ENCODE assay signal across 1 cellular context in the genomic region with DNA sequence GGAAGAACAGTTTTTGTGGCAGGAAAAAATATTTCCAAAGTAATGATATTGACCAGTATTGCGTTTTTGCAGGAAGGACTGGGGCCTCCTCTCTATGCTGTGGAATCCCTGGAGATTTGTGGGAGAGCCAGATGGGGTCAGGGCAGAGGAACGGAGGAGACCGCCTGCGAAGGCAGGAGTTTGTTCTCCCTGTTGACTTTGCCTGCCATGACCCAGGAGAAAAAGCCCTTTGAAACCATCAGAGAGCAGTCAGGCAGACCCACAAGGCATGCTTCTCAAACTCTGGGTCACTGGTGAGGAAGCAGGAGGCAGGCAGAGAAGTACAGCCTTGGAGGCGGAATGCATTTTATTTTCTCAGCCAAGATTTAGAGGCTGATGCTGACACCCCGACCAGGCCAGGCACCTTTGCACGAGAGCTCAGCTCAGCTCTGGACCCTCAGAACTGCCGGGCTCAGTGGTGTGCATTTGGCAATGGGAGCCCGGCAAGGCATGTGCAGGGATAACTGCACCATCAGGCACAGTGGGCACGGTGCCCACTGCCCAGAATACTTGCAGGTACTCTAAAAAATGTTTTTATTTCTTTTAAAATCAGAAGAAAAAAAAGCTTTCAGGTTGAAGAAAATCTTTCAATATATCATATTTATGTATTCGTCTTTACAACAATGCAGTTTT.
TF ChIP-seq lines count a peak whose summit lies in the region.

No MANE protein-coding gene starts in this region.

TF ChIP-seq in HepG2, 621 proteins besides CTCF, POLR2A, EP300 and RAD21 (continued from another document and continues in another):
- TF ChIP-seq PREB (CRISPR knock-in tag; IDR thresholded peaks at IDR 0.05): no peak
- no peak for TF ChIP-seq GTF2F1 (IDR thresholded peaks at IDR 0.05; ENCODE audit: low read length)
- TF ChIP-seq ERF (CRISPR knock-in tag; IDR thresholded peaks at IDR 0.05): no peak
- no peak for TF ChIP-seq ZFP90 (CRISPR knock-in tag; IDR thresholded peaks at IDR 0.05; ENCODE audit: borderline replicate concordance)
- no peak for TF ChIP-seq ZNF773 (CRISPR knock-in tag; IDR thresholded peaks at IDR 0.05; ENCODE audit: borderline replicate concordance)
- no peak for TF ChIP-seq ZFP36L2 (CRISPR knock-in tag; IDR thresholded peaks at IDR 0.05)
- no peak for TF ChIP-seq SRF (IDR thresholded peaks at IDR 0.05; ENCODE audit: low read depth, low read length)
- no peak for TF ChIP-seq BRF2 (CRISPR knock-in tag; IDR thresholded peaks at IDR 0.05)
- TF ChIP-seq ZNF550 (CRISPR knock-in tag; IDR thresholded peaks at IDR 0.05; ENCODE audit: borderline replicate concordance): no peak
- TF ChIP-seq PHF21A (CRISPR knock-in tag; IDR thresholded peaks at IDR 0.05): no peak
- no peak for TF ChIP-seq THAP9 (CRISPR knock-in tag; IDR thresholded peaks at IDR 0.05; ENCODE audit: borderline replicate concordance)
- peak; percentile 68 for TF ChIP-seq MED1 (CRISPR knock-in tag; IDR thresholded peaks at IDR 0.05)
- TF ChIP-seq NFYC (CRISPR knock-in tag; IDR thresholded peaks at IDR 0.05): no peak
- no peak for TF ChIP-seq GPN1 (CRISPR knock-in tag; IDR thresholded peaks at IDR 0.05; ENCODE audit: borderline replicate concordance)
- TF ChIP-seq, protein P1, sequence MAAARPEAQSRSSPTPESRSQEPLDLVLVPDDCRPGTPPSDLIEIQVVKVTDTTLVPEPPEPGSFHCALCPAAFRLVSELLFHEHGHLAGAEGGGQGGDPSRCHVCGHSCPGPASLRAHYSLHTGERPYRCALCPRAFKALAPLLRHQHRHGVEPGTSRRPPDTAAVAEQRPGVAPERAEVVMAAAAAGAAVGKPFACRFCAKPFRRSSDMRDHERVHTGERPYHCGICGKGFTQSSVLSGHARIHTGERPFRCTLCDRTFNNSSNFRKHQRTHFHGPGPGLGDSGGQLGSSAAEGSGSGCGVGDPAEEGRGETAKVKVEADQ (CRISPR knock-in tag; IDR thresholded peaks at IDR 0.05; ENCODE audit: borderline replicate concordance): no peak
- TF ChIP-seq ZNF710 (CRISPR knock-in tag; IDR thresholded peaks at IDR 0.05; ENCODE audit: borderline replicate concordance): 0 out of 2 replicates have a peak, but pooled peaks have one; percentile 40
- no peak for TF ChIP-seq ZNF232 (CRISPR knock-in tag; IDR thresholded peaks at IDR 0.05; ENCODE audit: borderline replicate concordance)
- TF ChIP-seq ZNF180 (CRISPR knock-in tag; IDR thresholded peaks at IDR 0.05; ENCODE audit: borderline replicate concordance, low read depth): no peak
- peak; percentile 54; the same call in 1 of the 2 replicates for TF ChIP-seq RCOR2 (CRISPR knock-in tag; IDR thresholded peaks at IDR 0.05)
- TF ChIP-seq AGO1 (IDR thresholded peaks at IDR 0.05; ENCODE audit: low read depth, low read length, poor library complexity, severe bottlenecking): no peak
- TF ChIP-seq NBN (conservative IDR thresholded peaks at IDR 0.05): no peak
- no peak for TF ChIP-seq PHF8 (CRISPR knock-in tag; IDR thresholded peaks at IDR 0.05)
- TF ChIP-seq ATF7-NPFF (CRISPR knock-in tag; IDR thresholded peaks at IDR 0.05; ENCODE audit: low read depth): no peak
- no peak for TF ChIP-seq ZSCAN31 (CRISPR knock-in tag; IDR thresholded peaks at IDR 0.05; ENCODE audit: low read depth)
- TF ChIP-seq TBL1XR1 (IDR thresholded peaks at IDR 0.05; ENCODE audit: borderline replicate concordance, low read length, partially characterized antibody): no peak
- TF ChIP-seq ZNF235 (CRISPR knock-in tag; IDR thresholded peaks at IDR 0.05; ENCODE audit: borderline replicate concordance): no peak
- TF ChIP-seq ISX (CRISPR knock-in tag; conservative IDR thresholded peaks at IDR 0.05): no peak
- no peak for TF ChIP-seq FOXP1 (IDR thresholded peaks at IDR 0.05)
- TF ChIP-seq FOXP1 (CRISPR knock-in tag; IDR thresholded peaks at IDR 0.05): no peak; the same call in 1 of the 2 replicates
- no peak for TF ChIP-seq PRDM10 (CRISPR knock-in tag; IDR thresholded peaks at IDR 0.05; ENCODE audit: low read depth)
- no peak for TF ChIP-seq IKZF4 (CRISPR knock-in tag; IDR thresholded peaks at IDR 0.05; ENCODE audit: borderline replicate concordance, low read depth, not compliant biosample characterization)
- TF ChIP-seq SRSF4 (IDR thresholded peaks at IDR 0.05; ENCODE audit: low read depth, low read length, poor library complexity, severe bottlenecking): no peak
- no peak for TF ChIP-seq PRDM15 (CRISPR knock-in tag; IDR thresholded peaks at IDR 0.05)
- no peak for TF ChIP-seq TAF1 (CRISPR knock-in tag; IDR thresholded peaks at IDR 0.05)
- no peak for TF ChIP-seq ETV5 (CRISPR knock-in tag; IDR thresholded peaks at IDR 0.05; ENCODE audit: borderline replicate concordance)
- TF ChIP-seq SMAD1 (CRISPR knock-in tag; IDR thresholded peaks at IDR 0.05; ENCODE audit: borderline replicate concordance, low read depth): no peak
- no peak for TF ChIP-seq ZNF354B (CRISPR knock-in tag; IDR thresholded peaks at IDR 0.05)
- no peak for TF ChIP-seq ZSCAN12 (CRISPR knock-in tag; IDR thresholded peaks at IDR 0.05)
- TF ChIP-seq MATR3 (CRISPR knock-in tag; IDR thresholded peaks at IDR 0.05): no peak
- TF ChIP-seq, protein P2, sequence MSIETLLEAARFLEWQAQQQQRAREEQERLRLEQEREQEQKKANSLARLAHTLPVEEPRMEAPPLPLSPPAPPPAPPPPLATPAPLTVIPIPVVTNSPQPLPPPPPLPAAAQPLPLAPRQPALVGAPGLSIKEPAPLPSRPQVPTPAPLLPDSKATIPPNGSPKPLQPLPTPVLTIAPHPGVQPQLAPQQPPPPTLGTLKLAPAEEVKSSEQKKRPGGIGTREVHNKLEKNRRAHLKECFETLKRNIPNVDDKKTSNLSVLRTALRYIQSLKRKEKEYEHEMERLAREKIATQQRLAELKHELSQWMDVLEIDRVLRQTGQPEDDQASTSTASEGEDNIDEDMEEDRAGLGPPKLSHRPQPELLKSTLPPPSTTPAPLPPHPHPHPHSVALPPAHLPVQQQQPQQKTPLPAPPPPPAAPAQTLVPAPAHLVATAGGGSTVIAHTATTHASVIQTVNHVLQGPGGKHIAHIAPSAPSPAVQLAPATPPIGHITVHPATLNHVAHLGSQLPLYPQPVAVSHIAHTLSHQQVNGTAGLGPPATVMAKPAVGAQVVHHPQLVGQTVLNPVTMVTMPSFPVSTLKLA (IDR thresholded peaks at IDR 0.05): no peak
- no peak for TF ChIP-seq RBAK (CRISPR knock-in tag; IDR thresholded peaks at IDR 0.05)
